In genomic region chr20:18314786-18315406, GRCh38 we compare ENCODE assay signal across 19 cellular contexts. TPM values are rescaled to one million over a fixed set of nuclear protein-coding genes. Genes with fewer than 3 reads are reported as not detected.
A peak's percentile ranks its signal among the peaks of the same experiment; 100 is the strongest.
DNase-seq lines count a peak whose midpoint lies in the region; ATAC-seq, FAIRE-seq and TF ChIP-seq lines count a peak whose summit lies in the region.
"Had no signal": no experiment of that assay in that cellular context is flagged by ENCODE, and none has a peak within 500 bp of the region (broad histone marks: within the 10 kb centered on the region; RNA-seq: fewer than 3 reads in every experiment).

No MANE protein-coding gene starts in this region.

- TF ChIP-seq POLR2A in gastroesophageal sphincter (IDR thresholded peaks at IDR 0.05) = no peak
- TF ChIP-seq POLR2A in suprapubic skin (IDR thresholded peaks at IDR 0.05) = no peak

- H3K4me1 Mint-ChIP-seq in type B pancreatic cell (ENCODE audit: unreplicated experiment) = peaks cover 4% of the 10 kb centered on the region
- H3K4me1 Mint-ChIP-seq: neural crest cell had no signal

- no peak overlapping the region for H3K4me3 Mint-ChIP-seq in type B pancreatic cell
- H3K4me3 Mint-ChIP-seq: neural crest cell had no signal

- no peaks in the 10 kb centered on the region for H3K27me3 Mint-ChIP-seq in type B pancreatic cell

- H3K27ac Mint-ChIP-seq in type B pancreatic cell = peak overlapping the region; percentile 37
- H3K27ac Mint-ChIP-seq: activated T-helper 2 cell treated with anti-CD3 and anti-CD28 coated beads, Interferon-gamma antibody, Interleukin-2, Interleukin-4, amounts not matched to agents 10 μg/mL and 5 μg/mL and 100 μg/mL, durations not matched to agents 14 hours and 24 hours and 36 hours had no signal

- no peak overlapping the region for H3K27ac ChIP-seq in effector memory CD4-positive, alpha-beta T cell (ENCODE audit: insufficient read depth, low read length, poor library complexity, severe bottlenecking)
- H3K27ac ChIP-seq in gastroesophageal sphincter = no peak overlapping the region
- no peak overlapping the region for H3K27ac ChIP-seq in suprapubic skin
- H3K27ac ChIP-seq: tibial artery had no signal

- H3K36me3 ChIP-seq in effector memory CD4-positive, alpha-beta T cell (ENCODE audit: control insufficient read depth, insufficient read depth, low read length) = peaks cover 18% of the 10 kb centered on the region
- peaks cover 0 to 46% of the 10 kb centered on the region in 2 donors for H3K36me3 ChIP-seq in gastroesophageal sphincter
- H3K36me3 ChIP-seq in suprapubic skin = peaks cover 32% of the 10 kb centered on the region

- no peak for ATAC-seq in gastroesophageal sphincter
- ATAC-seq: left lobe of liver had no signal

- H3K27me3 ChIP-seq in effector memory CD4-positive, alpha-beta T cell (replicated peaks; ENCODE audit: control insufficient read depth, insufficient read depth, low read length, poor library complexity, severe bottlenecking) = no peaks in the 10 kb centered on the region
- H3K27me3 ChIP-seq in gastroesophageal sphincter (no peaks in the 10 kb centered on the region), suprapubic skin (no peaks in the 10 kb centered on the region)
- H3K27me3 ChIP-seq: tibial artery had no signal

- TF ChIP-seq CTCF in type B pancreatic cell (conservative IDR thresholded peaks at IDR 0.05) = no peak
- TF ChIP-seq CTCF in gastroesophageal sphincter (IDR thresholded peaks at IDR 0.05) = no peak
- no peak for TF ChIP-seq CTCF in D721Med (IDR thresholded peaks at IDR 0.05; ENCODE audit: insufficient read depth, missing control alignments)
- no peak for TF ChIP-seq CTCF in suprapubic skin (IDR thresholded peaks at IDR 0.05)

- H3K4me3 ChIP-seq in effector memory CD4-positive, alpha-beta T cell (ENCODE audit: insufficient read depth, low read depth, low read length, poor library complexity, severe bottlenecking) = no peak overlapping the region
- H3K4me3 ChIP-seq in gastroesophageal sphincter = no peak overlapping the region
- H3K4me3 ChIP-seq in suprapubic skin = no peak overlapping the region
- H3K4me3 ChIP-seq: skin epidermis, tibial artery had no signal

- H3K9me3 ChIP-seq in effector memory CD4-positive, alpha-beta T cell (ENCODE audit: control insufficient read depth, low read length) = no peaks in the 10 kb centered on the region
- no peaks in the 10 kb centered on the region for H3K9me3 ChIP-seq in gastroesophageal sphincter
- no peaks in the 10 kb centered on the region for H3K9me3 ChIP-seq in suprapubic skin
- H3K9me3 ChIP-seq: tibial artery had no signal

- TF ChIP-seq EP300 in gastroesophageal sphincter (IDR thresholded peaks at IDR 0.05) (no peak), suprapubic skin (IDR thresholded peaks at IDR 0.05) (no peak)

- peaks cover 51% of the 10 kb centered on the region for H3K36me3 Mint-ChIP-seq in type B pancreatic cell

- 95 to 100% methylated on average over 3 to 4 of the region's 8 CpGs for WGBS in gastroesophageal sphincter (ENCODE audit: low coverage in 1 of 2), 2 donors
- WGBS in suprapubic skin = 88% methylated on average over 8 of the region's 8 CpGs

- no peaks in the 10 kb centered on the region for H3K4me1 ChIP-seq in effector memory CD4-positive, alpha-beta T cell (ENCODE audit: control insufficient read depth, insufficient read depth, low read length, poor library complexity, severe bottlenecking)
- H3K4me1 ChIP-seq in gastroesophageal sphincter (no peaks in the 10 kb centered on the region), suprapubic skin (no peaks in the 10 kb centered on the region)
- H3K4me1 ChIP-seq: tibial artery had no signal

- H3K9me3 Mint-ChIP-seq in type B pancreatic cell = peaks cover 5% of the 10 kb centered on the region
- H3K9me3 Mint-ChIP-seq: activated T-helper 2 cell treated with anti-CD3 and anti-CD28 coated beads, Interferon-gamma antibody, Interleukin-2, Interleukin-4, amounts not matched to agents 10 μg/mL and 5 μg/mL and 100 μg/mL, durations not matched to agents 14 hours and 24 hours and 36 hours; neural crest cell had no signal

- FAIRE-seq in D721Med (lab: Jason Lieb, UNC) = no peak
- FAIRE-seq: frontal cortex had no signal

- DNase-seq in HCEC 1CT (peak; percentile 89), T1000 (lab: John Stamatoyannopoulos, UW) (peak; percentile 70), fibroblast of peridontal ligament (ENCODE audit: extremely low read depth) (peak; percentile 45), type B pancreatic cell (ENCODE audit: extremely low spot score, unreplicated experiment) (no peak), D721Med (ENCODE audit: insufficient read length, low spot score) (no peak), suprapubic skin (ENCODE audit: low spot score in 2 of 2) (no peak)
- DNase-seq in effector memory CD4-positive, alpha-beta T cell = no peak
- DNase-seq: activated CD4-positive, alpha-beta T cell treated with anti-CD3 and anti-CD28 coated beads for 4 hours; caudate nucleus; DMS79 treated with DMSO at 0.1 percent for 48 hours; KBM-7; NCI-H187 treated with DMSO at 0.1 percent for 48 hours; tibial artery had no signal

RNA-seq across cellular contexts. Expression of gene ZNF133, which starts 26.6 kb away (rescaled TPM):
- total RNA-seq in type B pancreatic cell (ENCODE audit: low replicate concordance) (14.1 and 19.8 TPM in 2 replicates), gastroesophageal sphincter (10 to 100 TPM in 3 of 4 donors, 1 to 10 TPM in 1; 7.8 to 19.7 (median 16.8) TPM), suprapubic skin (10 to 100 TPM; 14.7 to 37.3 (median 21.0) TPM)

Comparison
In these comparisons a context has a peak if more than half of its experiments do, and no peak if none do; other contexts are left out.
1. DNase-seq: peak in HCEC 1CT (single experiment), T1000 (single experiment) and fibroblast of peridontal ligament (single experiment); none in type B pancreatic cell (single experiment), effector memory CD4-positive, alpha-beta T cell (0 of 3), D721Med (single experiment) and suprapubic skin (0 of 2).